1 cellular context compared by ENCODE assay signal in the genomic region with DNA sequence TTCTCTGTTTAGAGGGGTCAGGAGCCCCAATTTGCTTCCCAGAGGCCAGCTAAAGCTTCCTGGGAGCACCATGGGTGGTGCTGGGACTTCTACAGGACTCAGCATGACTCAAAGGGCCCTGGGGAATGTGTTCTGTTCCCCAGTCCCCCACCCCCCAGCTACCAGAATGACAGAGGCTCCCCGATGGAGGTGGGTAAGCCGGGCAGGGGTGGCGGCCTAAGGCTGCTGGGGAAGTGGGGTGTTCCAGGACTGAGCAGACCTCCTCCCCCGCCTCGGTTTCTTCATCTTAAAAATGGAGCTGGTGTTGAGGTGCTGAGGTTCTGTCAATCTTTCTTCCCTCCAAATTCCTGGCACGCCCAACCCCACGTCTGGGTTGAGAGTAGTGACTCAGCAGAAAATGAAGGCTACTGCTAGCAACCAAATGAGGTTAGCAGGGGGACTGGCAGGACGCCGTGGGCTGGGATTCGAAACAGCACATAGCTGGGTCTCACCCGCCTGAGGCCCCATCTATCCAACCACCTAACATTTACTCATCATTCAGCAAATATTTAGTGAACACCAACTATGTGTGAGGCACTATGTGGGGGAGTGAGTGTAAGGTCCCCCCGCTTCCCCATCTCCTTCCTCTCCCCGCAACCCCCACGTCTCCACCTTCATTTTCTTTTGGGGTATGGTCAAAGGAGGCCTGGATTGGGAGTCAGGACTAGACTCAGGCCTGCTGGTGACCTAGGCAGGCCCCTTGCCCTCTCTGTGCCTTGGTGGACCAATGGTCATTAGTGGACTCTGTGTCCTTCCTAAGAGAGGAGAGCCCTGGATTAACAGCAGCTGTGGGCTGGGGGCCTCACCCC.
TF ChIP-seq lines count a peak whose summit lies in the region.

No MANE protein-coding gene starts in this region.

TF ChIP-seq in K562, 482 proteins besides CTCF, POLR2A, EP300 and RAD21 (continued from another document and continues in another):
- TF ChIP-seq PRMT5 (CRISPR knock-in tag; IDR thresholded peaks at IDR 0.05) = no peak
- TF ChIP-seq ZNF184 (CRISPR knock-in tag; IDR thresholded peaks at IDR 0.05) = no peak
- TF ChIP-seq, protein P1, sequence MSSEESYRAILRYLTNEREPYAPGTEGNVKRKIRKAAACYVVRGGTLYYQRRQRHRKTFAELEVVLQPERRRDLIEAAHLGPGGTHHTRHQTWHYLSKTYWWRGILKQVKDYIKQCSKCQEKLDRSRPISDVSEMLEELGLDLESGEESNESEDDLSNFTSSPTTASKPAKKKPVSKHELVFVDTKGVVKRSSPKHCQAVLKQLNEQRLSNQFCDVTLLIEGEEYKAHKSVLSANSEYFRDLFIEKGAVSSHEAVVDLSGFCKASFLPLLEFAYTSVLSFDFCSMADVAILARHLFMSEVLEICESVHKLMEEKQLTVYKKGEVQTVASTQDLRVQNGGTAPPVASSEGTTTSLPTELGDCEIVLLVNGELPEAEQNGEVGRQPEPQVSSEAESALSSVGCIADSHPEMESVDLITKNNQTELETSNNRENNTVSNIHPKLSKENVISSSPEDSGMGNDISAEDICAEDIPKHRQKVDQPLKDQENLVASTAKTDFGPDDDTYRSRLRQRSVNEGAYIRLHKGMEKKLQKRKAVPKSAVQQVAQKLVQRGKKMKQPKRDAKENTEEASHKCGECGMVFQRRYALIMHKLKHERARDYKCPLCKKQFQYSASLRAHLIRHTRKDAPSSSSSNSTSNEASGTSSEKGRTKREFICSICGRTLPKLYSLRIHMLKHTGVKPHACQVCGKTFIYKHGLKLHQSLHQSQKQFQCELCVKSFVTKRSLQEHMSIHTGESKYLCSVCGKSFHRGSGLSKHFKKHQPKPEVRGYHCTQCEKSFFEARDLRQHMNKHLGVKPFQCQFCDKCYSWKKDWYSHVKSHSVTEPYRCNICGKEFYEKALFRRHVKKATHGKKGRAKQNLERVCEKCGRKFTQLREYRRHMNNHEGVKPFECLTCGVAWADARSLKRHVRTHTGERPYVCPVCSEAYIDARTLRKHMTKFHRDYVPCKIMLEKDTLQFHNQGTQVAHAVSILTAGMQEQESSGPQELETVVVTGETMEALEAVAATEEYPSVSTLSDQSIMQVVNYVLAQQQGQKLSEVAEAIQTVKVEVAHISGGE (CRISPR knock-in tag; IDR thresholded peaks at IDR 0.05) = no peak
- TF ChIP-seq, protein P2, sequence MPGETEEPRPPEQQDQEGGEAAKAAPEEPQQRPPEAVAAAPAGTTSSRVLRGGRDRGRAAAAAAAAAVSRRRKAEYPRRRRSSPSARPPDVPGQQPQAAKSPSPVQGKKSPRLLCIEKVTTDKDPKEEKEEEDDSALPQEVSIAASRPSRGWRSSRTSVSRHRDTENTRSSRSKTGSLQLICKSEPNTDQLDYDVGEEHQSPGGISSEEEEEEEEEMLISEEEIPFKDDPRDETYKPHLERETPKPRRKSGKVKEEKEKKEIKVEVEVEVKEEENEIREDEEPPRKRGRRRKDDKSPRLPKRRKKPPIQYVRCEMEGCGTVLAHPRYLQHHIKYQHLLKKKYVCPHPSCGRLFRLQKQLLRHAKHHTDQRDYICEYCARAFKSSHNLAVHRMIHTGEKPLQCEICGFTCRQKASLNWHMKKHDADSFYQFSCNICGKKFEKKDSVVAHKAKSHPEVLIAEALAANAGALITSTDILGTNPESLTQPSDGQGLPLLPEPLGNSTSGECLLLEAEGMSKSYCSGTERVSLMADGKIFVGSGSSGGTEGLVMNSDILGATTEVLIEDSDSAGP (CRISPR knock-in tag; IDR thresholded peaks at IDR 0.05) = no peak
- TF ChIP-seq ILF3 (IDR thresholded peaks at IDR 0.05; ENCODE audit: borderline replicate concordance) = no peak
- TF ChIP-seq, protein P3, sequence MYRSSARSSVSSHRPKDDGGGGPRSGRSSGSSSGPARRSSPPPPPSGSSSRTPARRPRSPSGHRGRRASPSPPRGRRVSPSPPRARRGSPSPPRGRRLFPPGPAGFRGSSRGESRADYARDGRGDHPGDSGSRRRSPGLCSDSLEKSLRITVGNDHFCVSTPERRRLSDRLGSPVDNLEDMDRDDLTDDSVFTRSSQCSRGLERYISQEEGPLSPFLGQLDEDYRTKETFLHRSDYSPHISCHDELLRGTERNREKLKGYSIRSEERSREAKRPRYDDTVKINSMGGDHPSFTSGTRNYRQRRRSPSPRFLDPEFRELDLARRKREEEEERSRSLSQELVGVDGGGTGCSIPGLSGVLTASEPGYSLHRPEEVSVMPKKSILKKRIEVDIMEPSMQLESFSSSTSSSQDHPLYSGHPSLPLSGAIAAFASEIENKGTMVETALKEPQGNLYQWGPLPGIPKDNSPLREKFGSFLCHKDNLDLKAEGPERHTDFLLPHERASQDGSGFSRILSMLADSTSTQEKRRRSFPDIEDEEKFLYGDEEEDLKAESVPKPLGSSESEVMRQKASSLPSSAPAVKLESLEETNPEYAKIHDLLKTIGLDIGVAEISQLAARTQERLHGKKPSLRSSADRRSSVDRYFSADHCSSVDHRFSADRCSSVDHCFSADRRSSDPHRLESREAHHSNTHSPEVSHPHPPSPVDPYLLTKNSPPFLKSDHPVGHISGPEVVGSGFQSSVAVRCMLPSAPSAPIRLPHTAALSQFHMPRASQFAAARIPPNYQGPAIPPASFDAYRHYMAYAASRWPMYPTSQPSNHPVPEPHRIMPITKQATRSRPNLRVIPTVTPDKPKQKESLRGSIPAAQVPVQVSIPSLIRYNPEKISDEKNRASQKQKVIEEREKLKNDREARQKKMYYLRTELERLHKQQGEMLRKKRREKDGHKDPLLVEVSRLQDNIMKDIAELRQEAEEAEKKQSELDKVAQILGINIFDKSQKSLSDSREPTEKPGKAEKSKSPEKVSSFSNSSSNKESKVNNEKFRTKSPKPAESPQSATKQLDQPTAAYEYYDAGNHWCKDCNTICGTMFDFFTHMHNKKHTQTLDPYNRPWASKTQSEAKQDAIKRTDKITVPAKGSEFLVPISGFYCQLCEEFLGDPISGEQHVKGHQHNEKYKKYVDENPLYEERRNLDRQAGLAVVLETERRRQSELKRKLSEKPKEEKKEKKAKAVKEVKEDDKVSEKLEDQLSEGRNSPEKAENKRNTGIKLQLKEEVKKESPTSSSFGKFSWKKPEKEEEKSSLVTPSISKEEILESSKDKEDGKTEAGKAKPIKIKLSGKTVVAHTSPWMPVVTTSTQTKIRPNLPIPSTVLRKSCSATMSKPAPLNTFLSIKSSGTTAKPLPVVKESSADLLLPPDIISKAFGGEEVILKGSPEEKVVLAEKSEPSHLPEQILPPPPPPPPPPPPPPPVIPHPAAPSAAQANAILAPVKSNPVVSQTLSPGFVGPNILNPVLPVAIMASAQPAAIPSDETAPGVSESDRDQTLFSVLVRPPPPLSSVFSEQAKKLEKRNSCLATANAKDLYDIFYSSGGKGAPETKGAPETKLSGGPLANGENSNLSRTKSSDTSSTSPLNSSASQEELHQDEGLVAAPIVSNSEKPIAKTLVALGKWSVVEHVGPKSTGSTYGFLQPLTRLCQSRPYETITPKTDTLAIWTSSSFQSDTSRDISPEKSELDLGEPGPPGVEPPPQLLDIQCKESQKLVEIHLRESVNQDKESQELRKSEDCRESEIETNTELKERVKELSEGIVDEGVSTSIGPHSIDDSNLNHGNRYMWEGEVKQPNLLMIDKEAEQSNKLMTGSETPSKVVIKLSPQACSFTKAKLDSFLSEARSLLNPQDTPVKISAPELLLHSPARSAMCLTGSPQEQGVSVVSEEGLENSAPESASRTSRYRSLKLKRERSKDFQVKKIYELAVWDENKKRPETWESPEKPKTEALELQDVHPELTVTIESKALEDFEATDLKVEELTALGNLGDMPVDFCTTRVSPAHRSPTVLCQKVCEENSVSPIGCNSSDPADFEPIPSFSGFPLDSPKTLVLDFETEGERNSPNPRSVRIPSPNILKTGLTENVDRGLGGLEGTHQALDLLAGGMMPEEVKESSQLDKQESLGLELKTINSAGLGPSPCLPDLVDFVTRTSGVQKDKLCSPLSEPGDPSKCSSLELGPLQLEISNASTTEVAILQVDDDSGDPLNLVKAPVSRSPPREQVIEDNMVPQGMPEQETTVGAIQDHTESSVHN (IDR thresholded peaks at IDR 0.05; ENCODE audit: borderline replicate concordance in 1 of 2, low read depth in 1 of 2) = 0 out of 4 replicates have a peak, but pooled peaks of 1 of the 2 experiments have one; percentile 20
- TF ChIP-seq CEBPG (CRISPR knock-in tag; IDR thresholded peaks at IDR 0.05) = no peak
- TF ChIP-seq CEBPG (tag; conservative IDR thresholded peaks at IDR 0.05 in 1 of 2, IDR thresholded peaks at IDR 0.05 in 1 of 2) = no peak
- no peak for TF ChIP-seq NR2C1 (IDR thresholded peaks at IDR 0.05)
- peak; percentile 76 for TF ChIP-seq NR2C1 (tag; IDR thresholded peaks at IDR 0.05)
- TF ChIP-seq, protein P4, sequence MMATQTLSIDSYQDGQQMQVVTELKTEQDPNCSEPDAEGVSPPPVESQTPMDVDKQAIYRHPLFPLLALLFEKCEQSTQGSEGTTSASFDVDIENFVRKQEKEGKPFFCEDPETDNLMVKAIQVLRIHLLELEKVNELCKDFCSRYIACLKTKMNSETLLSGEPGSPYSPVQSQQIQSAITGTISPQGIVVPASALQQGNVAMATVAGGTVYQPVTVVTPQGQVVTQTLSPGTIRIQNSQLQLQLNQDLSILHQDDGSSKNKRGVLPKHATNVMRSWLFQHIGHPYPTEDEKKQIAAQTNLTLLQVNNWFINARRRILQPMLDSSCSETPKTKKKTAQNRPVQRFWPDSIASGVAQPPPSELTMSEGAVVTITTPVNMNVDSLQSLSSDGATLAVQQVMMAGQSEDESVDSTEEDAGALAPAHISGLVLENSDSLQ (IDR thresholded peaks at IDR 0.05) = peak; percentile 95
- TF ChIP-seq OTX1 (CRISPR knock-in tag; IDR thresholded peaks at IDR 0.05) = no peak
- TF ChIP-seq ZNF57 (CRISPR knock-in tag; IDR thresholded peaks at IDR 0.05) = no peak
- TF ChIP-seq, protein P5, sequence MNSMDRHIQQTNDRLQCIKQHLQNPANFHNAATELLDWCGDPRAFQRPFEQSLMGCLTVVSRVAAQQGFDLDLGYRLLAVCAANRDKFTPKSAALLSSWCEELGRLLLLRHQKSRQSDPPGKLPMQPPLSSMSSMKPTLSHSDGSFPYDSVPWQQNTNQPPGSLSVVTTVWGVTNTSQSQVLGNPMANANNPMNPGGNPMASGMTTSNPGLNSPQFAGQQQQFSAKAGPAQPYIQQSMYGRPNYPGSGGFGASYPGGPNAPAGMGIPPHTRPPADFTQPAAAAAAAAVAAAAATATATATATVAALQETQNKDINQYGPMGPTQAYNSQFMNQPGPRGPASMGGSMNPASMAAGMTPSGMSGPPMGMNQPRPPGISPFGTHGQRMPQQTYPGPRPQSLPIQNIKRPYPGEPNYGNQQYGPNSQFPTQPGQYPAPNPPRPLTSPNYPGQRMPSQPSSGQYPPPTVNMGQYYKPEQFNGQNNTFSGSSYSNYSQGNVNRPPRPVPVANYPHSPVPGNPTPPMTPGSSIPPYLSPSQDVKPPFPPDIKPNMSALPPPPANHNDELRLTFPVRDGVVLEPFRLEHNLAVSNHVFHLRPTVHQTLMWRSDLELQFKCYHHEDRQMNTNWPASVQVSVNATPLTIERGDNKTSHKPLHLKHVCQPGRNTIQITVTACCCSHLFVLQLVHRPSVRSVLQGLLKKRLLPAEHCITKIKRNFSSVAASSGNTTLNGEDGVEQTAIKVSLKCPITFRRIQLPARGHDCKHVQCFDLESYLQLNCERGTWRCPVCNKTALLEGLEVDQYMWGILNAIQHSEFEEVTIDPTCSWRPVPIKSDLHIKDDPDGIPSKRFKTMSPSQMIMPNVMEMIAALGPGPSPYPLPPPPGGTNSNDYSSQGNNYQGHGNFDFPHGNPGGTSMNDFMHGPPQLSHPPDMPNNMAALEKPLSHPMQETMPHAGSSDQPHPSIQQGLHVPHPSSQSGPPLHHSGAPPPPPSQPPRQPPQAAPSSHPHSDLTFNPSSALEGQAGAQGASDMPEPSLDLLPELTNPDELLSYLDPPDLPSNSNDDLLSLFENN (IDR thresholded peaks at IDR 0.05; ENCODE audit: low read depth in 2 of 2, low read length in 2 of 2) = no peak
- no peak for TF ChIP-seq ZNF165 (CRISPR knock-in tag; IDR thresholded peaks at IDR 0.05; ENCODE audit: borderline replicate concordance)
- TF ChIP-seq, protein P6, sequence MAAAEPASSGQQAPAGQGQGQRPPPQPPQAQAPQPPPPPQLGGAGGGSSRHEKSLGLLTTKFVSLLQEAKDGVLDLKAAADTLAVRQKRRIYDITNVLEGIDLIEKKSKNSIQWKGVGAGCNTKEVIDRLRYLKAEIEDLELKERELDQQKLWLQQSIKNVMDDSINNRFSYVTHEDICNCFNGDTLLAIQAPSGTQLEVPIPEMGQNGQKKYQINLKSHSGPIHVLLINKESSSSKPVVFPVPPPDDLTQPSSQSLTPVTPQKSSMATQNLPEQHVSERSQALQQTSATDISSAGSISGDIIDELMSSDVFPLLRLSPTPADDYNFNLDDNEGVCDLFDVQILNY (CRISPR knock-in tag; IDR thresholded peaks at IDR 0.05) = no peak
- TF ChIP-seq RHOXF2B (CRISPR knock-in tag; conservative IDR thresholded peaks at IDR 0.05) = no peak
